ENCODE assay signal across 8 cellular contexts in genomic region chr11:10304495-10305261, GRCh38. TPM values are rescaled to one million over a fixed set of nuclear protein-coding genes. Genes with fewer than 3 reads are reported as not detected.
DNase-seq lines count a peak whose midpoint lies in the region; ATAC-seq and TF ChIP-seq lines count a peak whose summit lies in the region.

TSS of gene ADM (plus strand) at chr11:10305073. CDS start at chr11:10305701, 628 bp downstream.

- no peaks in the 10 kb centered on the region for H3K9me3 ChIP-seq in OCI-LY7 (ENCODE audit: low read length)
- no peaks in the 10 kb centered on the region for H3K9me3 ChIP-seq in ascending aorta
- H3K9me3 ChIP-seq in left ventricle myocardium inferior (replicated peaks): no peaks in the 10 kb centered on the region
- H3K9me3 ChIP-seq in parathyroid adenoma (ENCODE audit: control insufficient read depth, low read length): no peaks in the 10 kb centered on the region

- no peaks in the 10 kb centered on the region for H3K9me2 ChIP-seq in OCI-LY7 (ENCODE audit: insufficient read depth, low read length)

- BruUV-seq in OCI-LY7 (replicated peaks; lab: Mats Ljungman, UMichigan): no TSS peak

- CTCF ChIA-PET in OCI-LY7 (lab: Charles Lee; ENCODE audit: unreplicated experiment): interaction anchor here (1.0 kb wide), 1 partner anchor 545 kb away, joined by 5 read pairs; no protein-coding TSS in a partner anchor

- H3K79me2 ChIP-seq in OCI-LY7 (ENCODE audit: insufficient read depth, low read depth, low read length) (no peaks in the 10 kb centered on the region), parathyroid adenoma (no peaks in the 10 kb centered on the region)

- H3K36me3 ChIP-seq in OCI-LY7 (ENCODE audit: insufficient read depth, low read length) (no peaks in the 10 kb centered on the region), ascending aorta (no peaks in the 10 kb centered on the region), left ventricle myocardium inferior (no peaks in the 10 kb centered on the region), parathyroid adenoma (ENCODE audit: control insufficient read depth, insufficient read depth, low read length) (no peaks in the 10 kb centered on the region)

- no peak within 1 kb of the TSS for H3K27ac ChIP-seq in OCI-LY7 (ENCODE audit: low read depth, low read length, poor library complexity, severe bottlenecking)
- H3K27ac ChIP-seq in ascending aorta: peak within 1 kb of the TSS; percentile 78 to 86
- peak within 1 kb of the TSS; percentile 91 for H3K27ac ChIP-seq in left ventricle myocardium inferior (replicated peaks)
- peak within 1 kb of the TSS; percentile 99 for H3K27ac ChIP-seq in parathyroid adenoma

- no peaks in the 10 kb centered on the region for H3K27me3 ChIP-seq in ascending aorta
- H3K27me3 ChIP-seq in left ventricle myocardium inferior (ENCODE audit: low read depth): no peaks in the 10 kb centered on the region
- no peaks in the 10 kb centered on the region for H3K27me3 ChIP-seq in parathyroid adenoma (ENCODE audit: control insufficient read depth, insufficient read depth, low read length)

- TF ChIP-seq CTCF in OCI-LY7 (conservative IDR thresholded peaks at IDR 0.05; ENCODE audit: low read length) (peak; percentile 67), ascending aorta (IDR thresholded peaks at IDR 0.05) (peak; percentile 54 to 72 (median 70)), left ventricle myocardium inferior (IDR thresholded peaks at IDR 0.05; ENCODE audit: borderline replicate concordance) (peak; percentile 70), parathyroid adenoma (IDR thresholded peaks at IDR 0.05) (peak; percentile 57)

- H3K4me3 ChIP-seq in OCI-LY7 (ENCODE audit: low read depth, low read length, poor library complexity, severe bottlenecking): peak within 1 kb of the TSS; percentile 62
- H3K4me3 ChIP-seq in ascending aorta: peak within 1 kb of the TSS; percentile 69 to 85
- peak within 1 kb of the TSS; percentile 82 for H3K4me3 ChIP-seq in left ventricle myocardium inferior
- peak within 1 kb of the TSS; percentile 79 for H3K4me3 ChIP-seq in parathyroid adenoma (ENCODE audit: low read depth, low read length)

- intact Hi-C loops in OCI-LY7 (cut with micrococcal nuclease; ENCODE audit: unreplicated experiment): no loop called here
- intact Hi-C loops in ascending aorta (cut with DNase I): loop anchor here (1.0 to 10.0 kb wide), 5 partner anchors 10 to 692 kb away; partner anchors contain the start of gene SBF2
- intact Hi-C loops in left ventricle myocardium inferior (cut with micrococcal nuclease): loop anchor here (5.0 kb wide), 1 partner anchor 97 kb away; no protein-coding TSS in a partner anchor

- POLR2A ChIA-PET in OCI-LY7 (lab: Charles Lee): interaction anchor here (0.6 to 2.6 kb wide), 7 partner anchors 8 to 605 kb away, joined by 3 to 7 read pairs (median 3); no protein-coding TSS in a partner anchor

- H3K4me1 ChIP-seq in OCI-LY7 (ENCODE audit: insufficient read depth, low read length, poor library complexity, severe bottlenecking) (peaks cover 68% of the 10 kb centered on the region), ascending aorta (peaks cover 0 to 36% of the 10 kb centered on the region in 2 donors), left ventricle myocardium inferior (peaks cover 76% of the 10 kb centered on the region), parathyroid adenoma (peaks cover 10% of the 10 kb centered on the region)

- H3K9ac ChIP-seq in parathyroid adenoma: peak within 1 kb of the TSS; percentile 91

- ATAC-seq in HG02610 (IDR thresholded peaks at IDR 0.05; ENCODE audit: unreplicated experiment) (no peak), GM21737 (IDR thresholded peaks at IDR 0.05; ENCODE audit: unreplicated experiment) (no peak)

- H3K4me2 ChIP-seq in OCI-LY7 (ENCODE audit: low read length): peak within 1 kb of the TSS; percentile 76
- H3K4me2 ChIP-seq in parathyroid adenoma (ENCODE audit: low read length): peak within 1 kb of the TSS; percentile 94

- DNase-seq in COR-L47 (lab: John Stamatoyannopoulos, UW) (peak; percentile 63), HCEC 1CT (peak; percentile 94), OCI-LY7 (ENCODE audit: low spot score) (no peak), ascending aorta (ENCODE audit: low spot score in 2 of 2) (peak in 1 of 2 donors; percentile 94), left ventricle myocardium inferior (peak; percentile 91)

- H2AFZ ChIP-seq in OCI-LY7 (ENCODE audit: low read length) (peak within 1 kb of the TSS; percentile 68; the same call in 1 of the 2 replicates), parathyroid adenoma (peak within 1 kb of the TSS; percentile 76)

- no peaks in the 10 kb centered on the region for H4K20me1 ChIP-seq in OCI-LY7 (ENCODE audit: insufficient read depth, low read length)

RNA-seq across cellular contexts. Expression of gene ADM, which starts in this region (rescaled TPM):
- 4.9 and 5.9 TPM in 2 replicates for total RNA-seq in OCI-LY7 (2014; rRNA removed; shearing (Covaris generic))
- total RNA-seq in OCI-LY7 (2022): 0.20 and 0.46 TPM in 2 replicates
- 56.8 TPM for total RNA-seq in ascending aorta
- total RNA-seq in left ventricle myocardium inferior: 14.2 TPM
